ENCODE assay signal across 13 cellular contexts in genomic region chr3:194161181-194162045, GRCh38. TPM values are rescaled to one million over a fixed set of nuclear protein-coding genes. Genes with fewer than 3 reads are reported as not detected.
DNase-seq lines count a peak whose midpoint lies in the region; ATAC-seq, FAIRE-seq and TF ChIP-seq lines count a peak whose summit lies in the region.
"Had no signal": no experiment of that assay in that cellular context is flagged by ENCODE, and none has a peak within 500 bp of the region (broad histone marks: within the 10 kb centered on the region; RNA-seq: fewer than 3 reads in every experiment).

No MANE protein-coding gene starts in this region.

- H3K27me3 ChIP-seq in K562 (ENCODE audit: control insufficient read depth in 2 of 2, insufficient read depth in 2 of 2, low read length in 2 of 2) (no peaks in the 10 kb centered on the region), HepG2 (ENCODE audit: control insufficient read depth in 1 of 2, insufficient read depth in 2 of 2, low read length in 2 of 2) (peaks cover 0 to 12% of the 10 kb centered on the region in 2 experiments; a peak in 3 of 5 replicates), small intestine (ENCODE audit: control insufficient read depth in 2 of 2, insufficient read depth in 2 of 2, low read length in 2 of 2) (no peaks in the 10 kb centered on the region)
- H3K27me3 ChIP-seq: SJCRH30, testis had no signal

- TF ChIP-seq POLR2A in K562 (conservative IDR thresholded peaks at IDR 0.05) (no peak), HepG2 (IDR thresholded peaks at IDR 0.05; ENCODE audit: insufficient read depth in 1 of 2, low read depth in 2 of 2, low read length in 2 of 2) (no peak)

- WGBS in K562 (ENCODE audit: insufficient coverage, low coverage, missing lambda C conversion rate) = 49% methylated on average over 13 of the region's 15 CpGs
- WGBS in HepG2 (ENCODE audit: low lambda C conversion rate) = 16% methylated on average over 11 of the region's 15 CpGs
- WGBS in small intestine, 3 donors = 52 to 64% (median 59%) methylated on average over 15 of the region's 15 CpGs

- no peaks in the 10 kb centered on the region for H3K36me3 ChIP-seq in K562 (ENCODE audit: control insufficient read depth, insufficient read depth, low read length)
- no peaks in the 10 kb centered on the region for H3K36me3 ChIP-seq in HepG2 (replicated peaks in 1 of 2; ENCODE audit: control insufficient read depth in 1 of 2, insufficient read depth in 2 of 2, low read length in 2 of 2)
- H3K36me3 ChIP-seq in small intestine (ENCODE audit: control insufficient read depth in 2 of 2, insufficient read depth in 2 of 2, low read length in 2 of 2) = no peaks in the 10 kb centered on the region
- H3K36me3 ChIP-seq: SJCRH30 had no signal

- ATAC-seq in K562 (peak; percentile 50), HepG2 (peak; percentile 86), GM19395 (IDR thresholded peaks at IDR 0.05; ENCODE audit: unreplicated experiment) (no peak), GM18861 (IDR thresholded peaks at IDR 0.05; ENCODE audit: unreplicated experiment) (no peak)

- H3K4me3 ChIP-seq in K562 (no peak overlapping the region), HepG2 (replicated peaks in 1 of 3; ENCODE audit: insufficient read depth in 1 of 3, low read depth in 2 of 3, low read length in 3 of 3) (peak overlapping the region in 2 of 3 experiments; percentile 34 to 53; a peak in 2 of 6 replicates), small intestine (ENCODE audit: low read depth in 1 of 2, low read length in 2 of 2) (no peak overlapping the region)
- H3K4me3 ChIP-seq: SJCRH30, testis had no signal

- BruUV-seq in K562 (replicated peaks; lab: Mats Ljungman, UMichigan) (no TSS peak), HepG2 (replicated peaks; lab: Mats Ljungman, UMichigan) (no TSS peak)

- H3K4me2 ChIP-seq in K562 (ENCODE audit: insufficient read depth, low read length) = no peak overlapping the region
- peak overlapping the region; percentile 78 for H3K4me2 ChIP-seq in HepG2 (ENCODE audit: low read depth, low read length)

- no peaks in the 10 kb centered on the region for H3K9me1 ChIP-seq in K562 (ENCODE audit: control insufficient read depth, insufficient read depth, low read length)

- H4K20me1 ChIP-seq in K562 (replicated peaks; ENCODE audit: control insufficient read depth, insufficient read depth, low read length) = no peaks in the 10 kb centered on the region
- no peaks in the 10 kb centered on the region for H4K20me1 ChIP-seq in HepG2 (ENCODE audit: insufficient read depth, low read length)

- intact Hi-C loops in K562 (cut with micrococcal nuclease) = no loop called here
- intact Hi-C loops in HepG2 (cut with micrococcal nuclease; ENCODE audit: unreplicated experiment) = no loop called here

- H3K9ac ChIP-seq in K562 (ENCODE audit: insufficient read depth in 1 of 2, low read depth in 2 of 2, low read length in 2 of 2) (peak overlapping the region in 1 of 2 experiments; percentile 69; a peak in 1 of 4 replicates), HepG2 (ENCODE audit: insufficient read depth, low read depth, low read length) (no peak overlapping the region)

- H3K9me3 ChIP-seq in K562 (replicated peaks; ENCODE audit: control insufficient read depth, insufficient read depth, low read depth, low read length) (no peaks in the 10 kb centered on the region), HepG2 (ENCODE audit: low read length) (no peaks in the 10 kb centered on the region), small intestine (ENCODE audit: control insufficient read depth, low read depth) (no peaks in the 10 kb centered on the region)
- H3K9me3 ChIP-seq: SJCRH30, testis had no signal

- 0 out of 2 replicates have a peak overlapping the region, but pooled peaks have one; percentile 22 for H2AFZ ChIP-seq in K562 (ENCODE audit: low read depth, low read length)
- H2AFZ ChIP-seq in HepG2 (ENCODE audit: low read length) = no peak overlapping the region

- TF ChIP-seq EP300 in K562 (IDR thresholded peaks at IDR 0.05; ENCODE audit: low read length) (no peak), HepG2 (IDR thresholded peaks at IDR 0.05; ENCODE audit: low read depth in 2 of 2, low read length in 2 of 2) (peak in 1 of 2 experiments; percentile 22; a peak in 1 of 4 replicates), HepG2 (CRISPR knock-in tag; IDR thresholded peaks at IDR 0.05; ENCODE audit: borderline replicate concordance) (peak; percentile 44; the same call in 1 of the 2 replicates)

- in situ Hi-C loops in K562 (cut with MboI) = loop anchor here (10.0 kb wide), 1 partner anchor 153 kb away; no protein-coding TSS in a partner anchor
- in situ Hi-C loops in HepG2 (cut with HindIII; ENCODE audit: extremely low pct_ligation_motif_present, low pct_unique_long_range_greater_than_20kb) = loop anchor here (10.0 kb wide), 1 partner anchor 153 kb away; no protein-coding TSS in a partner anchor

- TF ChIP-seq CTCF in K562 (IDR thresholded peaks at IDR 0.05 in 2 of 3, conservative IDR thresholded peaks at IDR 0.05 in 1 of 3; ENCODE audit: insufficient read depth in 2 of 3, low read depth in 1 of 3, low read length in 3 of 3) = no peak
- TF ChIP-seq CTCF in HepG2 (CRISPR knock-in tag; IDR thresholded peaks at IDR 0.05) = peak; percentile 37; the same call in 1 of the 2 replicates

- H3K27ac ChIP-seq in K562 (ENCODE audit: extremely low read depth, low read depth, low read length) = no peak overlapping the region
- no peak overlapping the region for H3K27ac ChIP-seq in HepG2 (ENCODE audit: extremely low read length, insufficient read depth, low read length)
- H3K27ac ChIP-seq in small intestine (ENCODE audit: low read depth in 1 of 2, low read length in 1 of 2) = no peak overlapping the region
- H3K27ac ChIP-seq: SJCRH30, testis had no signal

- FAIRE-seq in K562 (lab: Jason Lieb, UNC) (no peak), HepG2 (lab: Jason Lieb, UNC) (no peak), small intestine (lab: Jason Lieb, UNC) (no peak)

- POLR2A ChIA-PET in K562 (lab: Yijun Ruan, JAX) = interaction anchor here (0.5 kb wide), 1 partner anchor 19 kb away, joined by 3 read pairs; no protein-coding TSS in a partner anchor
- POLR2A ChIA-PET in HepG2 (lab: Yijun Ruan, JAX) = interaction anchor here (0.7 to 1.7 kb wide), 5 partner anchors 20 to 154 kb away, joined by 3 to 11 read pairs (median 5); no protein-coding TSS in a partner anchor

- CTCF ChIA-PET in K562 (lab: Yijun Ruan, JAX; ENCODE audit: low intra/inter-chr PET ratio) = interaction anchor here (0.5 kb wide), 1 partner anchor 262 kb away, joined by 3 read pairs; no protein-coding TSS in a partner anchor
- CTCF ChIA-PET in HepG2 (lab: Yijun Ruan, JAX; ENCODE audit: low intra/inter-chr PET ratio, low total read pairs) = no interaction called here

- DNase-seq in HT-29 (ENCODE audit: low spot score) = peak; percentile 75
- DNase-seq in K562 (ENCODE audit: extremely low read depth in 1 of 4, low spot score in 3 of 4) = no peak
- DNase-seq in HepG2 (ENCODE audit: low spot score) = peak; percentile 62
- peak; percentile 27 for DNase-seq in small intestine
- no peak for DNase-seq in stimulated activated CD4-positive, alpha-beta T cell treated with anti-CD3 and anti-CD28 coated beads, Interleukin-1b, Interleukin-23, amount 100 ng/mL, for 48 hours
- DNase-seq: activated CD4-positive, alpha-beta memory T cell treated with anti-CD3 and anti-CD28 coated beads, Interleukin-2, amount 10 ng/mL, durations not matched to agents 7 days and 5 days; DND-41; NCI-H2081 treated with DMSO at 0.1 percent for 48 hours; NK-92 treated with Interleukin-12 subunit alpha and Interleukin-12 subunit beta, amount 100 ng/mL, for 24 hours; SJCRH30; testis had no signal

- H3K4me1 ChIP-seq in K562 (replicated peaks in 1 of 2; ENCODE audit: control insufficient read depth in 2 of 2, insufficient read depth in 2 of 2, low read length in 2 of 2) = peaks cover 6% of the 10 kb centered on the region in 2 experiments; a peak in 1 of 5 replicates
- H3K4me1 ChIP-seq in HepG2 (ENCODE audit: insufficient read depth, low read length) = peaks cover 62% of the 10 kb centered on the region
- H3K4me1 ChIP-seq in small intestine (ENCODE audit: control insufficient read depth in 2 of 2, insufficient read depth in 1 of 2, low read depth in 1 of 2, low read length in 1 of 2) = peaks cover 0 to 7% of the 10 kb centered on the region in 2 donors

- H3K79me2 ChIP-seq in K562 (ENCODE audit: control insufficient read depth, insufficient read depth, low read length) = no peaks in the 10 kb centered on the region
- H3K79me2 ChIP-seq in HepG2 (ENCODE audit: insufficient read depth, low read length) = no peaks in the 10 kb centered on the region

- TF ChIP-seq RAD21 in K562 (CRISPR knock-in tag; conservative IDR thresholded peaks at IDR 0.05 in 1 of 2, IDR thresholded peaks at IDR 0.05 in 1 of 2) (no peak), HepG2 (CRISPR knock-in tag; IDR thresholded peaks at IDR 0.05) (no peak)

RNA-seq across cellular contexts. Expression of gene HES1, which starts 25.5 kb away (rescaled TPM):
- 543 and 595 TPM in 2 replicates for total RNA-seq in HT-29 (2014; rRNA removed; shearing (Covaris generic))
- 7.6 and 9.1 TPM in 2 replicates for total RNA-seq in K562 (2011; cell fraction: chromatin; rRNA removed; ENCODE audit: low replicate concordance)
- 13.3 and 13.7 TPM in 2 replicates for total RNA-seq in K562 (2011; cell fraction: nucleolus; rRNA removed)
- total RNA-seq in K562 (2011; cell fraction: nucleoplasm; rRNA removed) = 10.1 and 12.0 TPM in 2 replicates
- total RNA-seq in K562 (2014; rRNA removed) (37.0 and 46.8 TPM in 2 replicates), K562 (2014; rRNA removed; fragmentation: Illumina TruSeq; extraction: Trizol) (17.7 and 17.8 TPM in 2 replicates), K562 (2015; rRNA removed; fragmentation: Illumina TruSeq; extraction: Trizol) (24.0 and 24.9 TPM in 2 replicates), K562 (2021) (30.5 and 39.1 TPM in 2 replicates), HepG2 (2016; rRNA removed; fragmentation: Illumina TruSeq; extraction: Trizol) (15.0 and 19.8 TPM in 2 replicates)
- polyA plus RNA-seq in K562 (2011; rRNA removed) (4.8 and 9.0 TPM in 2 replicates), K562 (2014; fragmentation: Illumina TruSeq; extraction: Trizol) (16.7 and 19.3 TPM in 2 replicates), K562 (2014; fragmentation: Nextera tagmentation; extraction: Ambion mirVana) (1 to 10 TPM; 3.4 to 6.3 TPM), K562 (2014; rRNA removed) (23.1 and 32.2 TPM in 2 replicates), HepG2 (2011; rRNA removed) (15.4 and 16.6 TPM in 2 replicates), small intestine (10 to 100 TPM; 12.3 to 38.1 (median 17.0) TPM)
- 4.5 and 21.4 TPM in 2 replicates for polyA plus RNA-seq in K562 (2011; cell fraction: cytosol; rRNA removed)
- 7.4 and 25.5 TPM in 2 replicates for polyA plus RNA-seq in K562 (2011; cell fraction: nucleus; rRNA removed)
- polyA plus RNA-seq in K562 (2012) = 45.6 and 82.2 TPM in 2 replicates
- 2.8 and 7.0 TPM in 2 replicates for polyA minus RNA-seq in K562 (2011; rRNA and poly(A)+ RNA removed)
- polyA minus RNA-seq in K562 (2011; cell fraction: cytosol; rRNA and poly(A)+ RNA removed) = 7.7 and 23.0 TPM in 2 replicates
- 12.7 and 22.8 TPM in 2 replicates for polyA minus RNA-seq in K562 (2011; cell fraction: nucleus; rRNA and poly(A)+ RNA removed)
- 16.2 and 16.8 TPM in 2 replicates for total RNA-seq in HepG2 (2016; cell fraction: cytosol; rRNA removed; fragmentation: Illumina TruSeq; extraction: Trizol; ENCODE audit: low read depth)
- 14.9 and 18.9 TPM in 2 replicates for total RNA-seq in HepG2 (2016; cell fraction: insoluble cytoplasmic fraction; rRNA removed; fragmentation: Illumina TruSeq; extraction: Trizol)
- total RNA-seq in HepG2 (2016; cell fraction: membrane; rRNA removed; fragmentation: Illumina TruSeq; extraction: Trizol) = 17.2 and 18.1 TPM in 2 replicates
- 20.8 and 25.5 TPM in 2 replicates for total RNA-seq in HepG2 (2016; cell fraction: nucleus; rRNA removed; fragmentation: Illumina TruSeq; extraction: Trizol)
- 13.8 and 15.8 TPM in 2 replicates for polyA plus RNA-seq in HepG2 (2011; cell fraction: cytosol; rRNA removed)
- polyA plus RNA-seq in HepG2 (2011; cell fraction: nucleus; rRNA removed) = 27.8 and 33.4 TPM in 2 replicates
- 20.4 and 25.8 TPM in 2 replicates for polyA plus RNA-seq in HepG2 (2012)
- 3.5 and 4.3 TPM in 2 replicates for polyA plus RNA-seq in HepG2 (2016; cell fraction: cytosol; fragmentation: Illumina TruSeq; extraction: Trizol; ENCODE audit: low read depth)
- 14.5 and 15.2 TPM in 2 replicates for polyA plus RNA-seq in HepG2 (2016; cell fraction: insoluble cytoplasmic fraction; fragmentation: Illumina TruSeq; extraction: Trizol; ENCODE audit: low read depth)
- 4.3 and 4.5 TPM in 2 replicates for polyA plus RNA-seq in HepG2 (2016; cell fraction: membrane; fragmentation: Illumina TruSeq; extraction: Trizol; ENCODE audit: low read depth)
- 31.4 and 34.9 TPM in 2 replicates for polyA plus RNA-seq in HepG2 (2016; cell fraction: nucleus; fragmentation: Illumina TruSeq; extraction: Trizol; ENCODE audit: insufficient read depth, low read depth)
- 4.8 and 36.7 TPM in 2 replicates for polyA minus RNA-seq in HepG2 (2011; rRNA and poly(A)+ RNA removed; ENCODE audit: low replicate concordance)
- 37.8 and 44.8 TPM in 2 replicates for polyA minus RNA-seq in HepG2 (2011; cell fraction: cytosol; rRNA and poly(A)+ RNA removed)
- polyA minus RNA-seq in HepG2 (2011; cell fraction: nucleus; rRNA and poly(A)+ RNA removed) = 45.6 and 54.7 TPM in 2 replicates

Comparison
In these comparisons a context has a peak if more than half of its experiments do, and no peak if none do; other contexts are left out.
1. DNase-seq: peak in HT-29 (single experiment), HepG2 (single experiment) and small intestine (single experiment); none in K562 (0 of 4) and stimulated activated CD4-positive, alpha-beta T cell treated with anti-CD3 and anti-CD28 coated beads, Interleukin-1b, Interleukin-23, amount 100 ng/mL, for 48 hours (single experiment).
2. ATAC-seq: peak in K562 (single experiment) and HepG2 (single experiment); none in GM19395 (single experiment) and GM18861 (single experiment).
3. H3K4me3 ChIP-seq: peak in HepG2 (2 of 3); none in K562 (single experiment) and small intestine (0 of 2).
4. RNA of gene HES1, which starts 25.5 kb away (total RNA-seq): 543 to 595 TPM in HT-29; 7.6 to 46.8 TPM in K562 and 14.9 to 25.5 TPM in HepG2; every median in the first group is over 10 times any median in the second.